ENCODE assay signal across 21 cellular contexts in the genomic region with DNA sequence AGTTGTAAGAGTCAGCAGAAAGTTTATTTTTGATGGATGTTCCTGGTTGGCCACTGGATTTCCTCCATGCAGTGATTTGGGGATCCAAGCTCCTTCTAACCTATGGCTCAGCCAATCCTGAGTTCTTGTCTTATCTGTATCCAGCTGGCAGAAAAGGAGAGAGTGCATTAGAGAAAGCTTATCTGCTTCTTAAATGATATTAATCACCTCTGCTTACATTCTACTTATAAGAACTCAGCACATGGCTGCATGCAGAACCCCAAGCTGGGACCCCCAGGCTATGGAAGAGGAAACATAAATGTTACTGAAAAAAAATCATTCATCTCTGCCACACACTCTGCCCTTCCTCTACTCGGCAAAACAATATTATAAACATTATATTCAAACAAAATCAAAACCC.
DNase-seq lines count a peak whose midpoint lies in the region; ATAC-seq, FAIRE-seq and TF ChIP-seq lines count a peak whose summit lies in the region.
"Had no signal": no experiment of that assay in that cellular context is flagged by ENCODE, and none has a peak within 500 bp of the region (broad histone marks: within the 10 kb centered on the region; RNA-seq: fewer than 3 reads in every experiment).

No MANE protein-coding gene starts in this region.

- H3K36me3 ChIP-seq in pancreas: no peaks in the 10 kb centered on the region
- H3K36me3 ChIP-seq: BLaER1 had no signal

- no peak for FAIRE-seq in pancreas (lab: Jason Lieb, UNC)
- FAIRE-seq: A549, GM12878, GM12892, GM18507 had no signal

- WGBS in pancreas, 2 donors: 61 to 69% methylated on average over 1 of the region's 1 CpG

- DNase-seq in NCI-H82 (lab: John Stamatoyannopoulos, UW) (peak; percentile 42), NCI-H82 treated with DMSO at 0.1 percent for 48 hours (lab: John Stamatoyannopoulos, UW; ENCODE audit: unreplicated experiment) (no peak), NCI-H226 (peak; percentile 12), pancreas (no peak), occipital lobe (lab: John Stamatoyannopoulos, UW) (no peak)
- no peak for DNase-seq in activated CD4-positive, alpha-beta T cell treated with anti-CD3 and anti-CD28 coated beads for 48 hours
- DNase-seq: AML-193; C1 segment of cervical spinal cord; CD4-positive, alpha-beta memory T cell; CD4-positive, CD25-positive, alpha-beta regulatory T cell; CD8-positive, alpha-beta memory T cell; COR-L47; DMS79 treated with DMSO at 0.1 percent for 48 hours; GDM1 had no signal

- no peaks in the 10 kb centered on the region for H3K27me3 ChIP-seq in pancreas
- H3K27me3 ChIP-seq: BLaER1 had no signal

- intact Hi-C loops in pancreas (cut with DNase I): no loop called here

- no peak for TF ChIP-seq CTCF in pancreas (IDR thresholded peaks at IDR 0.05)

- H3K27ac ChIP-seq in pancreas: no peak overlapping the region
- H3K27ac ChIP-seq: 22Rv1, A549, BLaER1 had no signal

- ATAC-seq in SK-N-SH treated with all-trans-retinoic acid at 6 μM for 48 hours: no peak
- no peak for ATAC-seq in pancreas
- ATAC-seq: A549, GM12878 had no signal

- H3K4me3 ChIP-seq in pancreas: no peak overlapping the region
- H3K4me3 ChIP-seq: A549, BLaER1, GM12878 had no signal

- no peaks in the 10 kb centered on the region for H3K9me3 ChIP-seq in pancreas
- H3K9me3 ChIP-seq: A549, BLaER1 had no signal

- H3K4me1 ChIP-seq in pancreas: no peaks in the 10 kb centered on the region
- H3K4me1 ChIP-seq: A549, BLaER1 had no signal

TF ChIP-seq in SK-N-SH treated with all-trans-retinoic acid at 6 μM for 48 hours, 23 proteins besides CTCF, POLR2A, EP300 and RAD21:
- TF ChIP-seq, protein P1, sequence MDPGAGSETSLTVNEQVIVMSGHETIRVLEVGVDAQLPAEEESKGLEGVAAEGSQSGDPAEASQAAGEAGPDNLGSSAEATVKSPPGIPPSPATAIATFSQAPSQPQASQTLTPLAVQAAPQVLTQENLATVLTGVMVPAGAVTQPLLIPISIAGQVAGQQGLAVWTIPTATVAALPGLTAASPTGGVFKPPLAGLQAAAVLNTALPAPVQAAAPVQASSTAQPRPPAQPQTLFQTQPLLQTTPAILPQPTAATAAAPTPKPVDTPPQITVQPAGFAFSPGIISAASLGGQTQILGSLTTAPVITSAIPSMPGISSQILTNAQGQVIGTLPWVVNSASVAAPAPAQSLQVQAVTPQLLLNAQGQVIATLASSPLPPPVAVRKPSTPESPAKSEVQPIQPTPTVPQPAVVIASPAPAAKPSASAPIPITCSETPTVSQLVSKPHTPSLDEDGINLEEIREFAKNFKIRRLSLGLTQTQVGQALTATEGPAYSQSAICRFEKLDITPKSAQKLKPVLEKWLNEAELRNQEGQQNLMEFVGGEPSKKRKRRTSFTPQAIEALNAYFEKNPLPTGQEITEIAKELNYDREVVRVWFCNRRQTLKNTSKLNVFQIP (CRISPR knock-in tag; IDR thresholded peaks at IDR 0.05; ENCODE audit: borderline replicate concordance, low read depth): no peak
- peak; percentile 16; the same call in 1 of the 2 replicates for TF ChIP-seq TCF4 (CRISPR knock-in tag; IDR thresholded peaks at IDR 0.05; ENCODE audit: borderline replicate concordance)
TF ChIP-seq in SK-N-SH treated with all-trans-retinoic acid at 6 μM for 48 hours: peak in this region for 1.

Comparison
In these comparisons a context has a peak if more than half of its experiments do, and no peak if none do; other contexts are left out.
1. DNase-seq: peak in NCI-H82 (single experiment) and NCI-H226 (single experiment); none in NCI-H82 treated with DMSO at 0.1 percent for 48 hours (single experiment), activated CD4-positive, alpha-beta T cell treated with anti-CD3 and anti-CD28 coated beads for 48 hours (single experiment), pancreas (0 of 6) and occipital lobe (single experiment).